Comparison of ENCODE assay signal across 8 cellular contexts in the genomic region with DNA sequence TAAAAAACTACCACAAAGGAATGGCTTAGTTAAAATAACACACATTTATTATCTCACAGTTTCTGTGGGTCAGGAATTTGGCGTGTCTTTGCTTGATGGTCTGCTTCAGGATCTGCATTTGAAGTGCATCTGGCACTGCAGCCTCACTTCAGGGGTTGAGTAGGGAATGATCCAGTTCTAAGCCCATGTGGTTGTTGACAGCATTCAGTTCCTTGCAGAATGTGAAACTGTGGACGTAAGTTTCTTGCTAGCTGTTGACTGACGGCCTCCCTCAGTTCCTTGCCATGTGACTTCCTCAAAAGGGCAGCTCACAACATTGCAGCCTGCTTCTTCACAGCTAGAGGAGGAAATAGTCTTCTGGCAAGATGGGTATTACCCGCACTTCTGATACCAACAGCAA. TPM values are rescaled to one million over a fixed set of nuclear protein-coding genes. Genes with fewer than 3 reads are reported as not detected.
DNase-seq lines count a peak whose midpoint lies in the region; ATAC-seq and TF ChIP-seq lines count a peak whose summit lies in the region.

No MANE protein-coding gene starts in this region.

- H3K27ac Mint-ChIP-seq in activated CD4-positive, alpha-beta memory T cell treated with anti-CD3 and anti-CD28 coated beads, Interleukin-2, amount 10 ng/mL, durations not matched to agents 7 days and 5 days = peak overlapping the region; percentile 54

- no peaks in the 10 kb centered on the region for H3K27me3 Mint-ChIP-seq in activated CD4-positive, alpha-beta memory T cell treated with anti-CD3 and anti-CD28 coated beads, Interleukin-2, amount 10 ng/mL, durations not matched to agents 7 days and 5 days

- peak overlapping the region; percentile 3 for H3K4me3 ChIP-seq in right cardiac atrium (ENCODE audit: low read length)
- H3K4me3 ChIP-seq in testis = no peak overlapping the region

- ATAC-seq in GM18868 (IDR thresholded peaks at IDR 0.05; ENCODE audit: unreplicated experiment) (peak; percentile 69), HG03565 (IDR thresholded peaks at IDR 0.05; ENCODE audit: unreplicated experiment) (peak; percentile 53), right cardiac atrium (peak; percentile 86 to 88), GM18519 (IDR thresholded peaks at IDR 0.05; ENCODE audit: low FRiP score, unreplicated experiment) (no peak)

- intact Hi-C loops in right cardiac atrium (cut with DNase I) (no loop called here), testis (cut with DNase I; ENCODE audit: low total_unique reads) (no loop called here)

- CTCF ChIA-PET in activated CD4-positive, alpha-beta memory T cell treated with anti-CD3 and anti-CD28 coated beads, Interleukin-2, amount 10 ng/mL, durations not matched to agents 7 days and 5 days (lab: Charles Lee) = interaction anchor here (1.3 to 2.1 kb wide), 3 partner anchors 30 to 385 kb away, joined by 3 to 5 read pairs (median 3); no protein-coding TSS in a partner anchor

- H3K4me1 ChIP-seq in right cardiac atrium (ENCODE audit: control insufficient read depth, insufficient read depth, low read length) (no peaks in the 10 kb centered on the region), testis (peaks cover 9% of the 10 kb centered on the region)

- H3K27ac ChIP-seq in right cardiac atrium (ENCODE audit: low read length) = peak overlapping the region; percentile 42
- peak overlapping the region in 1 of 2 donors; percentile 51 for H3K27ac ChIP-seq in testis

- no peaks in the 10 kb centered on the region for H3K36me3 ChIP-seq in testis (ENCODE audit: low read depth, missing control alignments)

- no peaks in the 10 kb centered on the region for H3K36me3 Mint-ChIP-seq in activated CD4-positive, alpha-beta memory T cell treated with anti-CD3 and anti-CD28 coated beads, Interleukin-2, amount 10 ng/mL, durations not matched to agents 7 days and 5 days (ENCODE audit: low read depth)

- H3K9me3 ChIP-seq in right cardiac atrium (ENCODE audit: control insufficient read depth, low read length) = no peaks in the 10 kb centered on the region
- H3K9me3 ChIP-seq in testis = no peaks in the 10 kb centered on the region

- TF ChIP-seq POLR2A in testis (IDR thresholded peaks at IDR 0.05) = no peak

- WGBS in right cardiac atrium = 28% methylated on average over 4 of the region's 4 CpGs
- 43 to 45% methylated on average over 4 of the region's 4 CpGs for WGBS in testis, 2 donors

- peak; percentile 51 for DNase-seq in activated CD4-positive, alpha-beta memory T cell treated with anti-CD3 and anti-CD28 coated beads, Interleukin-2, amount 10 ng/mL, durations not matched to agents 7 days and 5 days
- peak in 2 of 3 donors; percentile 37 to 79 for DNase-seq in right cardiac atrium
- peak; percentile 37 for DNase-seq in testis
- DNase-seq in NCI-H82 (lab: John Stamatoyannopoulos, UW) = no peak
- DNase-seq in HK-2 (ENCODE audit: unreplicated experiment) = no peak

- H3K4me1 Mint-ChIP-seq in activated CD4-positive, alpha-beta memory T cell treated with anti-CD3 and anti-CD28 coated beads, Interleukin-2, amount 10 ng/mL, durations not matched to agents 7 days and 5 days = peaks cover 24% of the 10 kb centered on the region

- POLR2A ChIA-PET in activated CD4-positive, alpha-beta memory T cell treated with anti-CD3 and anti-CD28 coated beads, Interleukin-2, amount 10 ng/mL, durations not matched to agents 7 days and 5 days (lab: Charles Lee) = interaction anchor here (1.0 to 1.6 kb wide), 2 partner anchors 14 to 81 kb away, joined by 3 to 7 read pairs; a partner anchor contains a TSS

- no peaks in the 10 kb centered on the region for H3K9me3 Mint-ChIP-seq in activated CD4-positive, alpha-beta memory T cell treated with anti-CD3 and anti-CD28 coated beads, Interleukin-2, amount 10 ng/mL, durations not matched to agents 7 days and 5 days

- TF ChIP-seq CTCF in testis (IDR thresholded peaks at IDR 0.05) = no peak

- peak overlapping the region; percentile 25 for H3K4me3 Mint-ChIP-seq in activated CD4-positive, alpha-beta memory T cell treated with anti-CD3 and anti-CD28 coated beads, Interleukin-2, amount 10 ng/mL, durations not matched to agents 7 days and 5 days

- H3K27me3 ChIP-seq in right cardiac atrium (ENCODE audit: control insufficient read depth, insufficient read depth) (no peaks in the 10 kb centered on the region), testis (no peaks in the 10 kb centered on the region)

RNA-seq across cellular contexts. Expression of a gene that starts 2.1 kb away (rescaled TPM):
- not detected for total RNA-seq in activated CD4-positive, alpha-beta memory T cell treated with anti-CD3 and anti-CD28 coated beads, Interleukin-2, amount 10 ng/mL, durations not matched to agents 7 days and 5 days
- 10 to 100 TPM; 27.7 to 45.0 (median 36.9) TPM for total RNA-seq in right cardiac atrium
- polyA plus RNA-seq in right cardiac atrium = 18.6 TPM
- total RNA-seq in testis = 1 to 10 TPM; 4.9 to 9.5 TPM
- 18.4 TPM for polyA plus RNA-seq in testis (ENCODE audit: insufficient read depth, low read depth, low replicate concordance)

RNA-seq across cellular contexts. Expression of a gene that starts 17.8 kb away (rescaled TPM):
- not detected for total RNA-seq in activated CD4-positive, alpha-beta memory T cell treated with anti-CD3 and anti-CD28 coated beads, Interleukin-2, amount 10 ng/mL, durations not matched to agents 7 days and 5 days
- total RNA-seq in right cardiac atrium (10 to 100 TPM; 13.5 to 19.6 (median 15.7) TPM), testis (1 to 10 TPM; 1.1 to 4.9 TPM)
- polyA plus RNA-seq in right cardiac atrium (11.7 TPM), testis (ENCODE audit: insufficient read depth, low read depth, low replicate concordance) (2.5 TPM)

Comparison
In these comparisons a context has a peak if more than half of its experiments do, and no peak if none do; other contexts are left out.
1. DNase-seq: peak in activated CD4-positive, alpha-beta memory T cell treated with anti-CD3 and anti-CD28 coated beads, Interleukin-2, amount 10 ng/mL, durations not matched to agents 7 days and 5 days (single experiment), right cardiac atrium (2 of 3) and testis (single experiment); none in NCI-H82 (single experiment) and HK-2 (single experiment).
2. RNA of a gene that starts 2.1 kb away (total RNA-seq): 27.7 to 45.0 TPM in right cardiac atrium and 4.9 to 9.5 TPM in testis; not detected in activated CD4-positive, alpha-beta memory T cell treated with anti-CD3 and anti-CD28 coated beads, Interleukin-2, amount 10 ng/mL, durations not matched to agents 7 days and 5 days; every median in the first group is over 4 times any median in the second.